Comparison of ENCODE assay signal across 1 cellular context in the genomic region with DNA sequence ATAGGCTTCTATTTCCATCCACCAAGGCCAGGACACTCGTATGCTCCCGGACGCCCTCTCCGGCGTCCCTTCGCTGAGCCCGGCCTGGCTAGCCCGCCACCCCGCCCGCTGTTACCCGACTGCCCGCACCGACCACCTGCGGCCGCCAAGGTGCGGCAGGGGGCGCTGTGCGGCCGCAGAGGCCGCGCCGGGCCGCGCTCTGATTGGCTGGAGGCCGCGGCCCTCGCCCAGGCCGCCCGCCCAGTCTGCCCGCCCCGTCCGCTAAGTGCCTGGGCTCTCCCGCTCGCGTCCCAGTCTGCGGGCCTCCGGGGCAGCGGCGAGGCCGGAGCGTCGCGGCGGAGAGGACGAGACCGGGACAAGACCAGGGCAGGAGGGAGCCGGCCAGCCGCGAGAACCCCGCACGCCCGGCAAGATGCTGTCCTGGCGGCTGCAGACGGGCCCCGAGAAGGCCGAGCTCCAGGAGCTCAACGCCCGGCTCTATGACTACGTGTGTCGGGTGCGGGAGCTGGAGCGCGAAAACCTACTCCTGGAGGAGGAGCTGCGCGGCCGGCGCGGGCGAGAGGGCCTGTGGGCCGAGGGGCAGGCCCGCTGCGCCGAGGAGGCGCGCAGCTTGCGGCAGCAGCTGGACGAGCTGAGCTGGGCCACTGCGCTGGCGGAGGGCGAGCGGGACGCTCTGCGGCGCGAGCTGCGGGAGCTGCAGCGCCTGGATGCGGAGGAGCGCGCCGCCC.
TF ChIP-seq lines count a peak whose summit lies in the region.

A gene with protein sequence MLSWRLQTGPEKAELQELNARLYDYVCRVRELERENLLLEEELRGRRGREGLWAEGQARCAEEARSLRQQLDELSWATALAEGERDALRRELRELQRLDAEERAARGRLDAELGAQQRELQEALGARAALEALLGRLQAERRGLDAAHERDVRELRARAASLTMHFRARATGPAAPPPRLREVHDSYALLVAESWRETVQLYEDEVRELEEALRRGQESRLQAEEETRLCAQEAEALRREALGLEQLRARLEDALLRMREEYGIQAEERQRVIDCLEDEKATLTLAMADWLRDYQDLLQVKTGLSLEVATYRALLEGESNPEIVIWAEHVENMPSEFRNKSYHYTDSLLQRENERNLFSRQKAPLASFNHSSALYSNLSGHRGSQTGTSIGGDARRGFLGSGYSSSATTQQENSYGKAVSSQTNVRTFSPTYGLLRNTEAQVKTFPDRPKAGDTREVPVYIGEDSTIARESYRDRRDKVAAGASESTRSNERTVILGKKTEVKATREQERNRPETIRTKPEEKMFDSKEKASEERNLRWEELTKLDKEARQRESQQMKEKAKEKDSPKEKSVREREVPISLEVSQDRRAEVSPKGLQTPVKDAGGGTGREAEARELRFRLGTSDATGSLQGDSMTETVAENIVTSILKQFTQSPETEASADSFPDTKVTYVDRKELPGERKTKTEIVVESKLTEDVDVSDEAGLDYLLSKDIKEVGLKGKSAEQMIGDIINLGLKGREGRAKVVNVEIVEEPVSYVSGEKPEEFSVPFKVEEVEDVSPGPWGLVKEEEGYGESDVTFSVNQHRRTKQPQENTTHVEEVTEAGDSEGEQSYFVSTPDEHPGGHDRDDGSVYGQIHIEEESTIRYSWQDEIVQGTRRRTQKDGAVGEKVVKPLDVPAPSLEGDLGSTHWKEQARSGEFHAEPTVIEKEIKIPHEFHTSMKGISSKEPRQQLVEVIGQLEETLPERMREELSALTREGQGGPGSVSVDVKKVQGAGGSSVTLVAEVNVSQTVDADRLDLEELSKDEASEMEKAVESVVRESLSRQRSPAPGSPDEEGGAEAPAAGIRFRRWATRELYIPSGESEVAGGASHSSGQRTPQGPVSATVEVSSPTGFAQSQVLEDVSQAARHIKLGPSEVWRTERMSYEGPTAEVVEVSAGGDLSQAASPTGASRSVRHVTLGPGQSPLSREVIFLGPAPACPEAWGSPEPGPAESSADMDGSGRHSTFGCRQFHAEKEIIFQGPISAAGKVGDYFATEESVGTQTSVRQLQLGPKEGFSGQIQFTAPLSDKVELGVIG (N-terminal part only) (plus strand): TSS at position 293 of the 728 bp plus-strand sequence. CDS start 120 bp downstream, at position 413.

TF ChIP-seq in A549, 52 proteins besides CTCF, POLR2A, EP300 and RAD21 (continued from another document):
- TF ChIP-seq CEBPB (IDR thresholded peaks at IDR 0.05) (no peak), ZSCAN20 (CRISPR knock-in tag; IDR thresholded peaks at IDR 0.05) (no peak), MAZ (IDR thresholded peaks at IDR 0.05; ENCODE audit: borderline replicate concordance, low read depth, low read length) (0 out of 2 replicates have a peak, but pooled peaks have one; percentile 57), JUN (IDR thresholded peaks at IDR 0.05) (peak; percentile 66 to 93; a peak in 4 of 5 replicates), HMGXB4 (CRISPR knock-in tag; IDR thresholded peaks at IDR 0.05; ENCODE audit: borderline replicate concordance) (peak; percentile 29; the same call in 1 of the 2 replicates), KDM5A (IDR thresholded peaks at IDR 0.05) (no peak), HOXA7 (CRISPR knock-in tag; IDR thresholded peaks at IDR 0.05) (no peak), RCOR1 (IDR thresholded peaks at IDR 0.05; ENCODE audit: low read depth, low read length) (no peak), EHMT2 (IDR thresholded peaks at IDR 0.05; ENCODE audit: low read depth) (no peak), NPAS2 (CRISPR knock-in tag; IDR thresholded peaks at IDR 0.05; ENCODE audit: borderline replicate concordance) (no peak)
- TF ChIP-seq, protein P1, sequence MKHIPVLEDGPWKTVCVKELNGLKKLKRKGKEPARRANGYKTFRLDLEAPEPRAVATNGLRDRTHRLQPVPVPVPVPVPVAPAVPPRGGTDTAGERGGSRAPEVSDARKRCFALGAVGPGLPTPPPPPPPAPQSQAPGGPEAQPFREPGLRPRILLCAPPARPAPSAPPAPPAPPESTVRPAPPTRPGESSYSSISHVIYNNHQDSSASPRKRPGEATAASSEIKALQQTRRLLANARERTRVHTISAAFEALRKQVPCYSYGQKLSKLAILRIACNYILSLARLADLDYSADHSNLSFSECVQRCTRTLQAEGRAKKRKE (CRISPR knock-in tag; IDR thresholded peaks at IDR 0.05; ENCODE audit: low read depth), result no peak
